Comparison of ENCODE assay signal across 1 cellular context in genomic region chr2:96960271-96960955, GRCh38.
TF ChIP-seq lines count a peak whose summit lies in the region.

No MANE protein-coding gene starts in this region.

TF ChIP-seq in K562, 482 proteins besides CTCF, POLR2A, EP300 and RAD21 (continued from another document and continues in another):
- TF ChIP-seq L3MBTL2 (IDR thresholded peaks at IDR 0.05), result peak; percentile 30
- no peak for TF ChIP-seq HLTF (IDR thresholded peaks at IDR 0.05)
- no peak for TF ChIP-seq TAF1 (IDR thresholded peaks at IDR 0.05; ENCODE audit: control insufficient read depth, extremely low read depth, insufficient read depth, low read length, severe bottlenecking)
- no peak for TF ChIP-seq ZBTB40 (IDR thresholded peaks at IDR 0.05)
- TF ChIP-seq ZBTB40 (CRISPR knock-in tag; IDR thresholded peaks at IDR 0.05), result no peak
- TF ChIP-seq ZBTB7A (IDR thresholded peaks at IDR 0.05; ENCODE audit: borderline replicate concordance, control insufficient read depth, low read depth, low read length), result peak; percentile 68; the same call in 1 of the 2 replicates
- no peak for TF ChIP-seq RNF219 (CRISPR knock-in tag; IDR thresholded peaks at IDR 0.05)
- no peak for TF ChIP-seq KAT2B (IDR thresholded peaks at IDR 0.05; ENCODE audit: low read depth, low read length)
- no peak for TF ChIP-seq ZNF589 (CRISPR knock-in tag; IDR thresholded peaks at IDR 0.05; ENCODE audit: low read depth)
- no peak for TF ChIP-seq RFX5 (IDR thresholded peaks at IDR 0.05; ENCODE audit: low read depth, low read length)
- TF ChIP-seq SAFB2 (IDR thresholded peaks at IDR 0.05; ENCODE audit: borderline replicate concordance, low read depth, low read length, severe bottlenecking), result no peak
- no peak for TF ChIP-seq ZNF75A (CRISPR knock-in tag; IDR thresholded peaks at IDR 0.05)
- no peak for TF ChIP-seq CBFA2T2 (conservative IDR thresholded peaks at IDR 0.05)
- no peak for TF ChIP-seq ZNF174 (CRISPR knock-in tag; IDR thresholded peaks at IDR 0.05)
- TF ChIP-seq HNRNPUL1 (IDR thresholded peaks at IDR 0.05; ENCODE audit: low read length), result no peak
- no peak for TF ChIP-seq FOXM1 (IDR thresholded peaks at IDR 0.05; ENCODE audit: low read depth)
- no peak for TF ChIP-seq FOXM1 (CRISPR knock-in tag; IDR thresholded peaks at IDR 0.05; ENCODE audit: low read depth)
- TF ChIP-seq ZNF398 (CRISPR knock-in tag; IDR thresholded peaks at IDR 0.05), result no peak
- TF ChIP-seq RERE (CRISPR knock-in tag; IDR thresholded peaks at IDR 0.05; ENCODE audit: borderline replicate concordance), result no peak
- 0 out of 4 replicates have a peak, but pooled peaks of 1 of the 2 experiments have one; percentile 20 for TF ChIP-seq ZMIZ1 (IDR thresholded peaks at IDR 0.05; ENCODE audit: low read depth in 2 of 2, low read length in 2 of 2)
- TF ChIP-seq POLR2H (tag; IDR thresholded peaks at IDR 0.05; ENCODE audit: low read depth), result no peak
- no peak for TF ChIP-seq ZFP30 (CRISPR knock-in tag; IDR thresholded peaks at IDR 0.05; ENCODE audit: borderline replicate concordance)
- TF ChIP-seq ZNF57 (CRISPR knock-in tag; IDR thresholded peaks at IDR 0.05), result no peak
- TF ChIP-seq NR0B1 (IDR thresholded peaks at IDR 0.05; ENCODE audit: partially characterized antibody), result no peak
- TF ChIP-seq MTA1 (IDR thresholded peaks at IDR 0.05; ENCODE audit: borderline replicate concordance), result no peak
- TF ChIP-seq U2AF2 (optimal IDR thresholded peaks at IDR 0.05; ENCODE audit: low read depth, low read length), result no peak
- no peak for TF ChIP-seq TEAD4 (IDR thresholded peaks at IDR 0.05; ENCODE audit: low read length)
- no peak for TF ChIP-seq TEAD4 (CRISPR knock-in tag; IDR thresholded peaks at IDR 0.05; ENCODE audit: borderline replicate concordance)
- TF ChIP-seq FOXA3 (CRISPR knock-in tag; conservative IDR thresholded peaks at IDR 0.05 in 1 of 2, IDR thresholded peaks at IDR 0.05 in 1 of 2), result no peak
- TF ChIP-seq GMEB1 (CRISPR knock-in tag; IDR thresholded peaks at IDR 0.05), result no peak
